Comparison of ENCODE assay signal across 14 cellular contexts in genomic region chr11:27679136-27680015, GRCh38.
"Had no signal": no experiment of that assay in that cellular context is flagged by ENCODE, and none has a peak within 500 bp of the region (broad histone marks: within the 10 kb centered on the region; RNA-seq: fewer than 3 reads in every experiment).

No MANE protein-coding gene starts in this region.

- H3K9me3 ChIP-seq: testis had no signal

- H3K4me1 ChIP-seq: testis had no signal

- FAIRE-seq: colon had no signal

- ATAC-seq: activated CD4-positive, alpha-beta T cell treated with anti-CD3 and anti-CD28 coated beads for 36 hours; activated naive CD8-positive, alpha-beta T cell treated with anti-CD3 and anti-CD28 coated beads, Interleukin-2, amount 50 U/mL, for 24 hours; stimulated activated naive CD8-positive, alpha-beta T cell treated with anti-CD3 and anti-CD28 coated beads, Interleukin-15, amount 100 ng/mL, for 72 hours had no signal

- DNase-seq: activated CD4-positive, alpha-beta memory T cell treated with anti-CD3 and anti-CD28 coated beads, Interleukin-2, amount 10 ng/mL, durations not matched to agents 7 days and 5 days; activated CD4-positive, alpha-beta T cell treated with anti-CD3 and anti-CD28 coated beads for 36 hours; activated CD8-positive, alpha-beta memory T cell treated with anti-CD3 and anti-CD28 coated beads, Interleukin-2, amount 50 U/mL, for 48 hours; activated naive CD4-positive, alpha-beta T cell; activated naive CD8-positive, alpha-beta T cell treated with anti-CD3 and anti-CD28 coated beads, Interleukin-2, amount 50 U/mL, for 24 hours; effector CD8-positive, alpha-beta T cell; stimulated activated CD4-positive, alpha-beta T cell treated with anti-CD3 and anti-CD28 coated beads, Interleukin-4, amount 100 ng/mL, for 1 hour; stimulated activated CD8-positive, alpha-beta memory T cell treated with anti-CD3 and anti-CD28 coated beads, Interleukin-4, amount 100 ng/mL, for 48 hours; stimulated activated naive CD8-positive, alpha-beta T cell treated with anti-CD3 and anti-CD28 coated beads, Interleukin-15, amount 100 ng/mL, for 72 hours; T1000; testis had no signal

- H3K4me3 ChIP-seq: cardiac muscle cell, testis had no signal

- H3K27ac ChIP-seq: cardiac muscle cell, epithelial cell of prostate, testis had no signal
